ENCODE assay signal across 35 cellular contexts in genomic region chr1:244704107-244704506, GRCh38.
"Had no signal": no experiment of that assay in that cellular context is flagged by ENCODE, and none has a peak within 500 bp of the region (broad histone marks: within the 10 kb centered on the region; RNA-seq: fewer than 3 reads in every experiment).

No MANE protein-coding gene starts in this region.

- DNase-seq: Karpas-422, Kasumi-1, MG63, MM.1S, MV-4-11, NCI-H1048, NCI-H1092, NCI-H1092 treated with DMSO at 0.1 percent for 48 hours, NCI-H1105, NCI-H1105 treated with DMSO at 0.1 percent for 48 hours, NCI-H1417, NCI-H1417 treated with DMSO at 0.1 percent for 48 hours, NCI-H1436, NCI-H1436 treated with DMSO at 0.1 percent for 48 hours, NCI-H146, NCI-H1694, NCI-H1694 treated with DMSO at 0.1 percent for 48 hours, NCI-H187, NCI-H187 treated with DMSO at 0.1 percent for 48 hours, NCI-H1930, NCI-H2029, NCI-H2029 treated with DMSO at 0.1 percent for 48 hours, NCI-H2081, NCI-H2081 treated with DMSO at 0.1 percent for 48 hours, NCI-H2107, NCI-H2171, NCI-H2171 treated with DMSO at 0.1 percent for 48 hours, NCI-H2227 treated with DMSO at 0.1 percent for 48 hours, NCI-H226, NCI-H345, NCI-H446, NCI-H446 treated with DMSO at 0.1 percent for 48 hours, NCI-H510A, NCI-H510A treated with DMSO at 0.1 percent for 48 hours, NCI-H524 had no signal

- H3K4me3 ChIP-seq: MG63 had no signal

- H3K9me3 ChIP-seq: MG63 had no signal

- H3K27me3 ChIP-seq: MG63 had no signal
